In genomic region chr22:36368359-36368983, GRCh38 we compare ENCODE assay signal across 1 cellular context.
TF ChIP-seq lines count a peak whose summit lies in the region.

No MANE protein-coding gene starts in this region.

TF ChIP-seq in K562, 482 proteins besides CTCF, POLR2A, EP300 and RAD21 (continued from another document and continues in another):
- TF ChIP-seq, protein P1, sequence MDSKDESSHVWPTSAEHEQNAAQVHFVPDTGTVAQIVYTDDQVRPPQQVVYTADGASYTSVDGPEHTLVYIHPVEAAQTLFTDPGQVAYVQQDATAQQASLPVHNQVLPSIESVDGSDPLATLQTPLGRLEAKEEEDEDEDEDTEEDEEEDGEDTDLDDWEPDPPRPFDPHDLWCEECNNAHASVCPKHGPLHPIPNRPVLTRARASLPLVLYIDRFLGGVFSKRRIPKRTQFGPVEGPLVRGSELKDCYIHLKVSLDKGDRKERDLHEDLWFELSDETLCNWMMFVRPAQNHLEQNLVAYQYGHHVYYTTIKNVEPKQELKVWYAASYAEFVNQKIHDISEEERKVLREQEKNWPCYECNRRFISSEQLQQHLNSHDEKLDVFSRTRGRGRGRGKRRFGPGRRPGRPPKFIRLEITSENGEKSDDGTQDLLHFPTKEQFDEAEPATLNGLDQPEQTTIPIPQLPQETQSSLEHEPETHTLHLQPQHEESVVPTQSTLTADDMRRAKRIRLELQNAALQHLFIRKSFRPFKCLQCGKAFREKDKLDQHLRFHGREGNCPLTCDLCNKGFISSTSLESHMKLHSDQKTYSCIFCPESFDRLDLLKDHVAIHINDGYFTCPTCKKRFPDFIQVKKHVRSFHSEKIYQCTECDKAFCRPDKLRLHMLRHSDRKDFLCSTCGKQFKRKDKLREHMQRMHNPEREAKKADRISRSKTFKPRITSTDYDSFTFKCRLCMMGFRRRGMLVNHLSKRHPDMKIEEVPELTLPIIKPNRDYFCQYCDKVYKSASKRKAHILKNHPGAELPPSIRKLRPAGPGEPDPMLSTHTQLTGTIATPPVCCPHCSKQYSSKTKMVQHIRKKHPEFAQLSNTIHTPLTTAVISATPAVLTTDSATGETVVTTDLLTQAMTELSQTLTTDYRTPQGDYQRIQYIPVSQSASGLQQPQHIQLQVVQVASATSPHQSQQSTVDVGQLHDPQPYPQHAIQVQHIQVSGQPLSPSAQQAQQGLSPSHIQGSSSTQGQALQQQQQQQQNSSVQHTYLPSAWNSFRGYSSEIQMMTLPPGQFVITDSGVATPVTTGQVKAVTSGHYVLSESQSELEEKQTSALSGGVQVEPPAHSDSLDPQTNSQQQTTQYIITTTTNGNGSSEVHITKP (IDR thresholded peaks at IDR 0.05; ENCODE audit: partially characterized antibody), result peak; percentile 47
- TF ChIP-seq ELF2 (CRISPR knock-in tag; IDR thresholded peaks at IDR 0.05), result no peak
- no peak for TF ChIP-seq PTTG1 (tag; IDR thresholded peaks at IDR 0.05; ENCODE audit: low read depth)
- TF ChIP-seq RBBP5 (IDR thresholded peaks at IDR 0.05; ENCODE audit: borderline replicate concordance, insufficient read depth, low read length, poor library complexity, severe bottlenecking), result peak; percentile 36
- TF ChIP-seq E4F1 (CRISPR knock-in tag; IDR thresholded peaks at IDR 0.05; ENCODE audit: borderline replicate concordance), result no peak
- TF ChIP-seq RERE (CRISPR knock-in tag; IDR thresholded peaks at IDR 0.05; ENCODE audit: borderline replicate concordance), result no peak
- peak; percentile 98 for TF ChIP-seq GATA2 (CRISPR knock-in tag; IDR thresholded peaks at IDR 0.05)
- no peak for TF ChIP-seq ZNF76 (CRISPR knock-in tag; IDR thresholded peaks at IDR 0.05; ENCODE audit: borderline replicate concordance)
- TF ChIP-seq, protein P2, sequence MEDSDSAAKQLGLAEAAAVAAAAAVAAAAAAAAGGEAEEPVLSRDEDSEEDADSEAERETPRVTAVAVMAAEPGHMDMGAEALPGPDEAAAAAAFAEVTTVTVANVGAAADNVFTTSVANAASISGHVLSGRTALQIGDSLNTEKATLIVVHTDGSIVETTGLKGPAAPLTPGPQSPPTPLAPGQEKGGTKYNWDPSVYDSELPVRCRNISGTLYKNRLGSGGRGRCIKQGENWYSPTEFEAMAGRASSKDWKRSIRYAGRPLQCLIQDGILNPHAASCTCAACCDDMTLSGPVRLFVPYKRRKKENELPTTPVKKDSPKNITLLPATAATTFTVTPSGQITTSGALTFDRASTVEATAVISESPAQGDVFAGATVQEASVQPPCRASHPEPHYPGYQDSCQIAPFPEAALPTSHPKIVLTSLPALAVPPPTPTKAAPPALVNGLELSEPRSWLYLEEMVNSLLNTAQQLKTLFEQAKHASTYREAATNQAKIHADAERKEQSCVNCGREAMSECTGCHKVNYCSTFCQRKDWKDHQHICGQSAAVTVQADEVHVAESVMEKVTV (CRISPR knock-in tag; IDR thresholded peaks at IDR 0.05), result no peak
- TF ChIP-seq ZNF274 (IDR thresholded peaks at IDR 0.05; ENCODE audit: borderline replicate concordance, low read depth, low read length), result peak; percentile 77; the same call in 1 of the 2 replicates
- TF ChIP-seq FOXP1 (CRISPR knock-in tag; IDR thresholded peaks at IDR 0.05), result no peak
- no peak for TF ChIP-seq SIN3B (IDR thresholded peaks at IDR 0.05; ENCODE audit: low read depth)
- 0 out of 2 replicates have a peak, but pooled peaks have one; percentile 1 for TF ChIP-seq HIVEP1 (CRISPR knock-in tag; IDR thresholded peaks at IDR 0.05)
- TF ChIP-seq RFX7 (CRISPR knock-in tag; IDR thresholded peaks at IDR 0.05), result no peak
- TF ChIP-seq ZNF431 (CRISPR knock-in tag; IDR thresholded peaks at IDR 0.05), result no peak
- TF ChIP-seq BRD4 (IDR thresholded peaks at IDR 0.05), result no peak
- TF ChIP-seq RBM15 (IDR thresholded peaks at IDR 0.05; ENCODE audit: insufficient read depth, low read length), result no peak
- TF ChIP-seq ZNF384 (IDR thresholded peaks at IDR 0.05; ENCODE audit: low read depth, low read length), result no peak
- TF ChIP-seq TSC22D4 (tag; IDR thresholded peaks at IDR 0.05), result no peak
- TF ChIP-seq ZNF589 (CRISPR knock-in tag; IDR thresholded peaks at IDR 0.05; ENCODE audit: low read depth), result peak; percentile 95
- no peak for TF ChIP-seq LARP7 (IDR thresholded peaks at IDR 0.05)
- no peak for TF ChIP-seq GABPA (tag; conservative IDR thresholded peaks at IDR 0.05; ENCODE audit: low read depth)
- TF ChIP-seq CHD1 (IDR thresholded peaks at IDR 0.05; ENCODE audit: low read length), result no peak
- TF ChIP-seq BCOR (IDR thresholded peaks at IDR 0.05), result peak; percentile 98
- TF ChIP-seq SETDB1 (IDR thresholded peaks at IDR 0.05; ENCODE audit: low read length), result no peak
- peak; percentile 57; the same call in 1 of the 2 replicates for TF ChIP-seq TOE1 (IDR thresholded peaks at IDR 0.05; ENCODE audit: borderline replicate concordance)
- no peak for TF ChIP-seq TOE1 (CRISPR knock-in tag; IDR thresholded peaks at IDR 0.05; ENCODE audit: borderline replicate concordance, low read depth)
- TF ChIP-seq BCL6 (CRISPR knock-in tag; IDR thresholded peaks at IDR 0.05), result no peak
- TF ChIP-seq ZNF445 (CRISPR knock-in tag; IDR thresholded peaks at IDR 0.05; ENCODE audit: low read depth), result no peak
- 0 out of 2 replicates have a peak, but pooled peaks have one; percentile 54 for TF ChIP-seq MEF2D (tag; conservative IDR thresholded peaks at IDR 0.05; ENCODE audit: low read depth)
- TF ChIP-seq, protein P3, sequence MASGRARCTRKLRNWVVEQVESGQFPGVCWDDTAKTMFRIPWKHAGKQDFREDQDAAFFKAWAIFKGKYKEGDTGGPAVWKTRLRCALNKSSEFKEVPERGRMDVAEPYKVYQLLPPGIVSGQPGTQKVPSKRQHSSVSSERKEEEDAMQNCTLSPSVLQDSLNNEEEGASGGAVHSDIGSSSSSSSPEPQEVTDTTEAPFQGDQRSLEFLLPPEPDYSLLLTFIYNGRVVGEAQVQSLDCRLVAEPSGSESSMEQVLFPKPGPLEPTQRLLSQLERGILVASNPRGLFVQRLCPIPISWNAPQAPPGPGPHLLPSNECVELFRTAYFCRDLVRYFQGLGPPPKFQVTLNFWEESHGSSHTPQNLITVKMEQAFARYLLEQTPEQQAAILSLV (tag; IDR thresholded peaks at IDR 0.05), result no peak
- TF ChIP-seq SPI1 (IDR thresholded peaks at IDR 0.05; ENCODE audit: borderline replicate concordance, low read depth, low read length), result no peak
- TF ChIP-seq ZNF717 (CRISPR knock-in tag; IDR thresholded peaks at IDR 0.05), result no peak
- peak; percentile 42 to 47 for TF ChIP-seq NRF1 (conservative IDR thresholded peaks at IDR 0.05 in 1 of 2, IDR thresholded peaks at IDR 0.05 in 1 of 2)
- peak; percentile 86; the same call in 1 of the 2 replicates for TF ChIP-seq SMARCC2 (IDR thresholded peaks at IDR 0.05; ENCODE audit: low read depth)
- no peak for TF ChIP-seq CBX5 (IDR thresholded peaks at IDR 0.05; ENCODE audit: borderline replicate concordance, low read depth)
- TF ChIP-seq THAP12 (CRISPR knock-in tag; IDR thresholded peaks at IDR 0.05), result no peak
- TF ChIP-seq RFX5 (IDR thresholded peaks at IDR 0.05; ENCODE audit: low read depth, low read length), result no peak
- peak; percentile 51; the same call in 1 of the 2 replicates for TF ChIP-seq MTA1 (IDR thresholded peaks at IDR 0.05; ENCODE audit: borderline replicate concordance)
- no peak for TF ChIP-seq ZFP1 (CRISPR knock-in tag; IDR thresholded peaks at IDR 0.05)
- TF ChIP-seq NR1H2 (CRISPR knock-in tag; IDR thresholded peaks at IDR 0.05), result no peak
- TF ChIP-seq MED1 (CRISPR knock-in tag; IDR thresholded peaks at IDR 0.05; ENCODE audit: borderline replicate concordance), result no peak
- TF ChIP-seq CREB3L1 (IDR thresholded peaks at IDR 0.05; ENCODE audit: borderline replicate concordance, low read depth), result no peak; the same call in 1 of the 2 replicates
